In the genomic region with DNA sequence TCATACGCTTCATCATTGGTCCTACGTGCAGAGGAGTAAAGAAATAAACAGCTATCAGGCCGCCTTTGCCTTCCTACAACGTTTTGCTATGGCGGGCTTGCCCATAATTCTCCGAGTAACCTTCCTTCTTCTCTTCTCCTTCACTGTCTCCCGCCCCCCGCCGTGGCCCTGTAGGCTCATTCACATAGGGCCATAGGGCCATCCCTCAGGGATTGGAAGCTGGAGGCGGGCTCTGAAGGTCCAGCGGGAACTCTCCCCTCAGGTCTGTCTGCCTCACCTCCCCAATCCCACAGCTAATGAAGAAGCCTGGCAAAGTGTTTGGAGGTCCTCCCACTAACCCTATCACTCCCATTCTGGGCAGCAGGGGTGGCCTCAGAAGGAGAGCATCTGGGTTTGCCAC, we compare ENCODE assay signal across 21 cellular contexts. TPM values are rescaled to one million over a fixed set of nuclear protein-coding genes. Genes with fewer than 3 reads are reported as not detected.
DNase-seq lines count a peak whose midpoint lies in the region; ATAC-seq, FAIRE-seq and TF ChIP-seq lines count a peak whose summit lies in the region.
"Had no signal": no experiment of that assay in that cellular context is flagged by ENCODE, and none has a peak within 500 bp of the region (broad histone marks: within the 10 kb centered on the region; RNA-seq: fewer than 3 reads in every experiment).

No MANE protein-coding gene starts in this region.

- H3K4me1 ChIP-seq in left ventricle myocardium inferior (peaks cover 44% of the 10 kb centered on the region), kidney (ENCODE audit: control insufficient read depth in 1 of 2, insufficient read depth in 1 of 2, low read depth in 1 of 2, low read length in 2 of 2) (peaks cover 0 to 5% of the 10 kb centered on the region in 2 donors)
- H3K4me1 ChIP-seq in CD8-positive, alpha-beta T cell (ENCODE audit: insufficient read depth, low read length): no peaks in the 10 kb centered on the region
- H3K4me1 ChIP-seq: HAP-1 had no signal

- H3K9me3 Mint-ChIP-seq in WTC11: no peaks in the 10 kb centered on the region
- H3K9me3 Mint-ChIP-seq in natural killer cell treated with Interleukin-12 subunit alpha and Interleukin-12 subunit beta and Interleukin-15 and Interleukin-18, amount 100 ng/mL, for 72 hours: no peaks in the 10 kb centered on the region
- H3K9me3 Mint-ChIP-seq in CD8-positive, alpha-beta T cell: no peaks in the 10 kb centered on the region
- H3K9me3 Mint-ChIP-seq: CD8-positive, alpha-beta memory T cell had no signal

- POLR2A ChIA-PET in WTC11 (lab: Charles Lee): interaction anchor here (0.6 to 1.2 kb wide), 3 partner anchors 14 to 218 kb away, joined by 3 to 8 read pairs (median 4); a partner anchor contains a TSS
- POLR2A ChIA-PET in CD8-positive, alpha-beta T cell (lab: Charles Lee): no interaction called here

- H3K27ac ChIP-seq in left ventricle myocardium inferior (replicated peaks): peak overlapping the region; percentile 41
- H3K27ac ChIP-seq in kidney (ENCODE audit: low read depth in 2 of 2, low read length in 2 of 2): no peak overlapping the region
- no peak overlapping the region for H3K27ac ChIP-seq in CD8-positive, alpha-beta T cell (ENCODE audit: low read depth, low read length)
- H3K27ac ChIP-seq: PC-9 had no signal

- CTCF ChIA-PET in WTC11 (lab: Charles Lee): interaction anchor here (0.9 to 2.9 kb wide), 9 partner anchors 9 to 229 kb away, joined by 3 to 22 read pairs (median 4); a partner anchor contains a TSS
- CTCF ChIA-PET in CD8-positive, alpha-beta T cell (lab: Charles Lee): interaction anchor here (1.2 kb wide), 1 partner anchor 14 kb away, joined by 4 read pairs; no protein-coding TSS in a partner anchor

- no peak overlapping the region for H3K4me3 Mint-ChIP-seq in WTC11
- no peak overlapping the region for H3K4me3 Mint-ChIP-seq in natural killer cell treated with Interleukin-12 subunit alpha and Interleukin-12 subunit beta and Interleukin-15 and Interleukin-18, amount 100 ng/mL, for 72 hours
- H3K4me3 Mint-ChIP-seq in CD8-positive, alpha-beta T cell: no peak overlapping the region
- H3K4me3 Mint-ChIP-seq: CD8-positive, alpha-beta memory T cell had no signal

- H3K27ac Mint-ChIP-seq in WTC11: no peak overlapping the region
- H3K27ac Mint-ChIP-seq in natural killer cell treated with Interleukin-12 subunit alpha and Interleukin-12 subunit beta and Interleukin-15 and Interleukin-18, amount 100 ng/mL, for 72 hours: no peak overlapping the region
- H3K27ac Mint-ChIP-seq in CD8-positive, alpha-beta T cell: no peak overlapping the region
- H3K27ac Mint-ChIP-seq: CD8-positive, alpha-beta memory T cell had no signal

- intact Hi-C loops in left ventricle myocardium inferior (cut with micrococcal nuclease): no loop called here
- intact Hi-C loops in left cardiac atrium (cut with DNase I): no loop called here
- intact Hi-C loops in kidney (cut with DNase I): no loop called here
- intact Hi-C loops in CD8-positive, alpha-beta T cell (cut with DNase I, micrococcal nuclease): no loop called here

- no peak for FAIRE-seq in kidney (lab: Jason Lieb, UNC)
- FAIRE-seq: G401.6 had no signal

- no peaks in the 10 kb centered on the region for H3K27me3 Mint-ChIP-seq in WTC11 (ENCODE audit: low read depth)
- H3K27me3 Mint-ChIP-seq in natural killer cell treated with Interleukin-12 subunit alpha and Interleukin-12 subunit beta and Interleukin-15 and Interleukin-18, amount 100 ng/mL, for 72 hours: peaks cover 18 to 37% of the 10 kb centered on the region in 2 donors
- peaks cover 19% of the 10 kb centered on the region for H3K27me3 Mint-ChIP-seq in CD8-positive, alpha-beta T cell (ENCODE audit: low read depth)

- TF ChIP-seq CTCF in left ventricle myocardium inferior (IDR thresholded peaks at IDR 0.05; ENCODE audit: borderline replicate concordance) (no peak), WTC11 (IDR thresholded peaks at IDR 0.05) (no peak), kidney (IDR thresholded peaks at IDR 0.05; ENCODE audit: borderline replicate concordance, extremely low read depth, insufficient read depth) (no peak)
- TF ChIP-seq CTCF in CD8-positive, alpha-beta T cell (IDR thresholded peaks at IDR 0.05): no peak

- H3K9ac ChIP-seq in kidney (ENCODE audit: low read length in 2 of 2): no peak overlapping the region

- H3K4me3 ChIP-seq in left ventricle myocardium inferior (no peak overlapping the region), kidney (ENCODE audit: low read length in 2 of 2) (no peak overlapping the region)
- H3K4me3 ChIP-seq in CD8-positive, alpha-beta T cell (ENCODE audit: low read depth, low read length): no peak overlapping the region
- H3K4me3 ChIP-seq: HAP-1, PC-9 had no signal

- no peaks in the 10 kb centered on the region for H3K27me3 ChIP-seq in left ventricle myocardium inferior (ENCODE audit: low read depth)
- no peaks in the 10 kb centered on the region for H3K27me3 ChIP-seq in CD8-positive, alpha-beta T cell (ENCODE audit: insufficient read depth, low read length)

- H3K36me3 Mint-ChIP-seq in WTC11: no peaks in the 10 kb centered on the region
- no peaks in the 10 kb centered on the region for H3K36me3 Mint-ChIP-seq in natural killer cell treated with Interleukin-12 subunit alpha and Interleukin-12 subunit beta and Interleukin-15 and Interleukin-18, amount 100 ng/mL, for 72 hours
- no peaks in the 10 kb centered on the region for H3K36me3 Mint-ChIP-seq in CD8-positive, alpha-beta T cell
- H3K36me3 Mint-ChIP-seq: CD8-positive, alpha-beta memory T cell had no signal

- ATAC-seq in left cardiac atrium (no peak), WTC11 (peak; percentile 36)
- ATAC-seq in natural killer cell treated with Interleukin-12 subunit alpha and Interleukin-12 subunit beta and Interleukin-15 and Interleukin-18, amount 100 ng/mL, for 72 hours: no peak
- no peak for ATAC-seq in CD8-positive, alpha-beta T cell

- no peaks in the 10 kb centered on the region for H3K36me3 ChIP-seq in left ventricle myocardium inferior
- no peaks in the 10 kb centered on the region for H3K36me3 ChIP-seq in kidney (ENCODE audit: control insufficient read depth in 1 of 2, insufficient read depth in 2 of 2, low read length in 2 of 2)
- H3K36me3 ChIP-seq in CD8-positive, alpha-beta T cell (ENCODE audit: insufficient read depth, low read length): no peaks in the 10 kb centered on the region
- H3K36me3 ChIP-seq: HAP-1 had no signal

- H3K9me3 ChIP-seq in left ventricle myocardium inferior (replicated peaks): no peaks in the 10 kb centered on the region
- no peaks in the 10 kb centered on the region for H3K9me3 ChIP-seq in kidney (ENCODE audit: control insufficient read depth in 1 of 2, low read length in 2 of 2)
- H3K9me3 ChIP-seq in CD8-positive, alpha-beta T cell (ENCODE audit: low read length): no peaks in the 10 kb centered on the region
- H3K9me3 ChIP-seq: HAP-1 had no signal

- peaks cover 73% of the 10 kb centered on the region for H3K4me1 Mint-ChIP-seq in WTC11
- H3K4me1 Mint-ChIP-seq in natural killer cell treated with Interleukin-12 subunit alpha and Interleukin-12 subunit beta and Interleukin-15 and Interleukin-18, amount 100 ng/mL, for 72 hours (ENCODE audit: low read depth in 2 of 2): no peaks in the 10 kb centered on the region
- no peaks in the 10 kb centered on the region for H3K4me1 Mint-ChIP-seq in CD8-positive, alpha-beta T cell (ENCODE audit: low read depth)

- DNase-seq in left ventricle myocardium inferior: no peak
- DNase-seq in left cardiac atrium: no peak
- peak; percentile 47 for DNase-seq in WTC11 (ENCODE audit: low spot score)
- peak; percentile 31 for DNase-seq in kidney
- no peak for DNase-seq in stimulated activated naive CD4-positive, alpha-beta T cell treated with Interleukin-2 at 50 U/mL for 16 hours (lab: John Stamatoyannopoulos, UW)
- DNase-seq in middle frontal gyrus (ENCODE audit: extremely low spot score, low spot score): no peak
- no peak for DNase-seq in natural killer cell treated with Interleukin-12 subunit alpha and Interleukin-12 subunit beta and Interleukin-15 and Interleukin-18, amount 100 ng/mL, for 72 hours (ENCODE audit: low spot score)
- DNase-seq in CD8-positive, alpha-beta T cell: no peak
- DNase-seq: 8988T; CD8-positive, alpha-beta memory T cell; DMS79; KBM-7; NCI-H1105 treated with DMSO at 0.1 percent for 48 hours; NCI-H187; NCI-H2227 treated with DMSO at 0.1 percent for 48 hours; NCI-H510A treated with DMSO at 0.1 percent for 48 hours; NCI-H82; PC-9 had no signal

TF ChIP-seq in WTC11, 78 proteins besides CTCF, POLR2A, EP300 and RAD21 (continues in another document):
- TF ChIP-seq ELF4 (CRISPR knock-in tag; IDR thresholded peaks at IDR 0.05; ENCODE audit: low read depth) (no peak), ESRRA (CRISPR knock-in tag; IDR thresholded peaks at IDR 0.05; ENCODE audit: borderline replicate concordance) (no peak), ZNF671 (CRISPR knock-in tag; IDR thresholded peaks at IDR 0.05) (no peak), KAT7 (CRISPR knock-in tag; IDR thresholded peaks at IDR 0.05; ENCODE audit: borderline replicate concordance) (no peak)
- TF ChIP-seq, protein P1, sequence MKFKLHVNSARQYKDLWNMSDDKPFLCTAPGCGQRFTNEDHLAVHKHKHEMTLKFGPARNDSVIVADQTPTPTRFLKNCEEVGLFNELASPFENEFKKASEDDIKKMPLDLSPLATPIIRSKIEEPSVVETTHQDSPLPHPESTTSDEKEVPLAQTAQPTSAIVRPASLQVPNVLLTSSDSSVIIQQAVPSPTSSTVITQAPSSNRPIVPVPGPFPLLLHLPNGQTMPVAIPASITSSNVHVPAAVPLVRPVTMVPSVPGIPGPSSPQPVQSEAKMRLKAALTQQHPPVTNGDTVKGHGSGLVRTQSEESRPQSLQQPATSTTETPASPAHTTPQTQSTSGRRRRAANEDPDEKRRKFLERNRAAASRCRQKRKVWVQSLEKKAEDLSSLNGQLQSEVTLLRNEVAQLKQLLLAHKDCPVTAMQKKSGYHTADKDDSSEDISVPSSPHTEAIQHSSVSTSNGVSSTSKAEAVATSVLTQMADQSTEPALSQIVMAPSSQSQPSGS (CRISPR knock-in tag; IDR thresholded peaks at IDR 0.05; ENCODE audit: borderline replicate concordance, low read depth): no peak

RNA-seq across cellular contexts. Expression of a gene that starts 43.6 kb away (rescaled TPM):
- 5.3 TPM for total RNA-seq in left ventricle myocardium inferior
- total RNA-seq in left cardiac atrium: 1 to 10 TPM; 1.7 to 2.4 TPM
- total RNA-seq in WTC11 (2021): 20.4 to 22.0 TPM (median 20.7 TPM) in 3 replicates
- total RNA-seq in kidney: 8.4 TPM
- polyA plus RNA-seq in kidney (ENCODE audit: insufficient read depth, low read depth, low replicate concordance): 6.6 TPM
- not detected for total RNA-seq in natural killer cell treated with Interleukin-12 subunit alpha and Interleukin-12 subunit beta and Interleukin-15 and Interleukin-18, amount 100 ng/mL, for 72 hours
- total RNA-seq in CD8-positive, alpha-beta T cell: not detected
- total RNA-seq: CD8-positive, alpha-beta memory T cell; PC-9 had no signal
- polyA plus RNA-seq: AG04450; CD8-positive, alpha-beta memory T cell had no signal

Comparison
In these comparisons a context has a peak if more than half of its experiments do, and no peak if none do; other contexts are left out.
1. DNase-seq: peak in WTC11 (single experiment) and kidney (single experiment); none in left ventricle myocardium inferior (single experiment), left cardiac atrium (single experiment), stimulated activated naive CD4-positive, alpha-beta T cell treated with Interleukin-2 at 50 U/mL for 16 hours (single experiment), middle frontal gyrus (single experiment), natural killer cell treated with Interleukin-12 subunit alpha and Interleukin-12 subunit beta and Interleukin-15 and Interleukin-18, amount 100 ng/mL, for 72 hours (single experiment) and CD8-positive, alpha-beta T cell (0 of 7).